ENCODE assay signal across 8 cellular contexts in genomic region chr9:127876026-127876763, GRCh38. TPM values are rescaled to one million over a fixed set of nuclear protein-coding genes. Genes with fewer than 3 reads are reported as not detected.
DNase-seq lines count a peak whose midpoint lies in the region; TF ChIP-seq lines count a peak whose summit lies in the region.
"Had no signal": no experiment of that assay in that cellular context is flagged by ENCODE, and none has a peak within 500 bp of the region (broad histone marks: within the 10 kb centered on the region; RNA-seq: fewer than 3 reads in every experiment).

No MANE protein-coding gene starts in this region.

- H3K4me1 ChIP-seq in BLaER1: peaks cover 93% of the 10 kb centered on the region
- peaks cover 9 to 24% of the 10 kb centered on the region in 2 donors for H3K4me1 ChIP-seq in breast epithelium
- peaks cover 15 to 48% of the 10 kb centered on the region in 2 donors for H3K4me1 ChIP-seq in neuronal stem cell (ENCODE audit: control insufficient read depth in 2 of 2, insufficient read depth in 1 of 2, low read depth in 1 of 2, low read length in 2 of 2)

- H2BK120ac ChIP-seq in neuronal stem cell (ENCODE audit: low read depth, low read length): peak overlapping the region; percentile 81

- no CpG with 5 or more reads among the region's 14 CpGs for WGBS in neuronal stem cell (ENCODE audit: extremely low coverage in 2 of 2, insufficient read length in 2 of 2, insufficient replicate concordance in 1 of 2), 2 donors

- H3K9ac ChIP-seq in BLaER1 (peak overlapping the region; percentile 46; the same call in 1 of the 2 replicates), neuronal stem cell (ENCODE audit: low read depth, low read length, poor library complexity) (peak overlapping the region; percentile 60)

- H3K36me3 ChIP-seq in BLaER1: no peaks in the 10 kb centered on the region; the same call in 1 of the 2 replicates
- no peaks in the 10 kb centered on the region for H3K36me3 ChIP-seq in breast epithelium
- H3K36me3 ChIP-seq in neuronal stem cell (replicated peaks in 1 of 2; ENCODE audit: control insufficient read depth in 2 of 2, insufficient read depth in 2 of 2, low read length in 2 of 2): no peaks in the 10 kb centered on the region

- intact Hi-C loops in breast epithelium (cut with DNase I; ENCODE audit: low total_unique reads): loop anchor here (10.0 kb wide), 1 partner anchor 91 kb away; the partner anchor contains the start of gene CDK9

- peak overlapping the region; percentile 78 for H3K4me2 ChIP-seq in BLaER1
- peak overlapping the region; percentile 0 for H3K4me2 ChIP-seq in neuronal stem cell (ENCODE audit: insufficient read depth, low read length, poor library complexity, severe bottlenecking)

- H3K79me1 ChIP-seq in neuronal stem cell (ENCODE audit: low read depth, low read length): peaks cover 5% of the 10 kb centered on the region

- H3K27ac ChIP-seq in BLaER1 (no peak overlapping the region; the same call in 1 of the 2 replicates), breast epithelium (peak overlapping the region; percentile 30 to 71), neuronal stem cell (replicated peaks; ENCODE audit: low read length) (no peak overlapping the region)

- peak overlapping the region; percentile 89 for H4K8ac ChIP-seq in neuronal stem cell (ENCODE audit: low read depth, low read length)

- peak overlapping the region; percentile 96 for H2AK5ac ChIP-seq in neuronal stem cell (ENCODE audit: low read depth, low read length)

- peak overlapping the region; percentile 80 for H2BK12ac ChIP-seq in neuronal stem cell (ENCODE audit: low read length)

- no peak overlapping the region for H2BK5ac ChIP-seq in neuronal stem cell (ENCODE audit: low read length)

- H4K20me1 ChIP-seq in BLaER1: no peaks in the 10 kb centered on the region

- H3K9me3 ChIP-seq in BLaER1: no peaks in the 10 kb centered on the region
- H3K9me3 ChIP-seq in breast epithelium: no peaks in the 10 kb centered on the region
- no peaks in the 10 kb centered on the region for H3K9me3 ChIP-seq in neuronal stem cell (replicated peaks in 1 of 2; ENCODE audit: control insufficient read depth in 2 of 2, insufficient read depth in 1 of 2, low read depth in 1 of 2, low read length in 2 of 2)

- no peak overlapping the region for H4K91ac ChIP-seq in neuronal stem cell (ENCODE audit: low read depth, low read length, poor library complexity)

- no peak for TF ChIP-seq CTCF in breast epithelium (IDR thresholded peaks at IDR 0.05)
- no peak for TF ChIP-seq CTCF in GM13976 (IDR thresholded peaks at IDR 0.05; ENCODE audit: borderline replicate concordance, control extremely low read depth, extremely low read depth, insufficient read depth, missing control alignments)

- peak overlapping the region; percentile 37 for H3K4ac ChIP-seq in neuronal stem cell (ENCODE audit: low read length)

- peak overlapping the region; percentile 86 for H2BK15ac ChIP-seq in neuronal stem cell (ENCODE audit: low read length)

- H2AFZ ChIP-seq in neuronal stem cell (ENCODE audit: low read length): peak overlapping the region; percentile 56

- H3K27me3 ChIP-seq in BLaER1 (peaks cover 23% of the 10 kb centered on the region), breast epithelium (no peaks in the 10 kb centered on the region), neuronal stem cell (ENCODE audit: control insufficient read depth in 3 of 3, insufficient read depth in 3 of 3, low read depth in 1 of 3, low read length in 3 of 3) (no peaks in the 10 kb centered on the region)

- peak overlapping the region; percentile 63 for H3K14ac ChIP-seq in neuronal stem cell (ENCODE audit: low read length)

- H3K4me3 ChIP-seq in BLaER1 (no peak overlapping the region), breast epithelium (peak overlapping the region in 1 of 3 donors; percentile 93), neuronal stem cell (ENCODE audit: low read length in 2 of 2) (peak overlapping the region in 1 of 2 donors; percentile 36)

- peak overlapping the region; percentile 87 for H3K23ac ChIP-seq in neuronal stem cell (ENCODE audit: low read depth, low read length, poor library complexity)

- peak overlapping the region; percentile 76 for H3K18ac ChIP-seq in neuronal stem cell (ENCODE audit: low read length)

- in situ Hi-C loops in GM13976 (cut with MboI; ENCODE audit: low sequenced_read_pairs, unreplicated experiment): no loop called here

- no peak for TF ChIP-seq POLR2A in breast epithelium (IDR thresholded peaks at IDR 0.05)

- DNase-seq in breast epithelium (ENCODE audit: low spot score in 2 of 2) (no peak), neuronal stem cell (ENCODE audit: low spot score) (no peak), amygdala (lab: John Stamatoyannopoulos, UW) (no peak), NCI-H2227 treated with DMSO at 0.1 percent for 48 hours (lab: John Stamatoyannopoulos, UW) (no peak), GM13976 (ENCODE audit: low spot score) (no peak)
- DNase-seq: DMS53, NCI-H2171 had no signal

RNA-seq across cellular contexts. Expression of gene AK1, which starts 1.3 kb away (rescaled TPM):
- total RNA-seq in breast epithelium: 10 to 100 TPM; 23.5 to 30.2 (median 23.6) TPM
- 36.1 TPM for polyA plus RNA-seq in neuronal stem cell (2013, experiment 1 of 2)
- 36.6 TPM for polyA plus RNA-seq in neuronal stem cell (2013, experiment 2 of 2)

RNA-seq across cellular contexts. Expression of gene ENG, which starts 21.7 kb away (rescaled TPM):
- 10 to 100 TPM; 21.5 to 50.8 (median 30.9) TPM for total RNA-seq in breast epithelium
- polyA plus RNA-seq in neuronal stem cell (2013, experiment 1 of 2): 0.11 TPM
- 0.10 TPM for polyA plus RNA-seq in neuronal stem cell (2013, experiment 2 of 2)

RNA-seq across cellular contexts. Expression of gene ST6GALNAC6, which starts 23.2 kb away (rescaled TPM):
- total RNA-seq in breast epithelium: 100 to 1,000 TPM in 2 of 3 donors, 10 to 100 TPM in 1; 61.5 to 175 (median 103) TPM
- 31.0 TPM for polyA plus RNA-seq in neuronal stem cell (2013, experiment 1 of 2)
- polyA plus RNA-seq in neuronal stem cell (2013, experiment 2 of 2): 30.5 TPM

RNA-seq across cellular contexts. Expression of gene ST6GALNAC4, which starts 40.6 kb away (rescaled TPM):
- 10 to 100 TPM; 17.6 to 44.6 (median 24.0) TPM for total RNA-seq in breast epithelium
- polyA plus RNA-seq in neuronal stem cell (2013, experiment 1 of 2): 11.3 TPM
- polyA plus RNA-seq in neuronal stem cell (2013, experiment 2 of 2): 12.7 TPM

RNA-seq across cellular contexts. Expression of gene PIP5KL1, which starts 54.4 kb away (rescaled TPM):
- 10 to 100 TPM in 1 of 3 donors, 1 to 10 TPM in 2; 2.2 to 10.1 (median 5.2) TPM for total RNA-seq in breast epithelium
- 2.4 TPM for polyA plus RNA-seq in neuronal stem cell (2013, experiment 1 of 2)
- 2.5 TPM for polyA plus RNA-seq in neuronal stem cell (2013, experiment 2 of 2)

Comparison
In these comparisons a context has a peak if more than half of its experiments do, and no peak if none do; other contexts are left out.
1. H3K27ac ChIP-seq: peak in breast epithelium (2 of 2); none in BLaER1 (single experiment) and neuronal stem cell (single experiment).